Comparison of ENCODE assay signal across 1 cellular context in genomic region chr17:22310717-22311686, GRCh38.
TF ChIP-seq lines count a peak whose summit lies in the region.

No MANE protein-coding gene starts in this region.

TF ChIP-seq in K562, 482 proteins besides CTCF, POLR2A, EP300 and RAD21 (continued from another document):
- TF ChIP-seq FOXP1 (CRISPR knock-in tag; IDR thresholded peaks at IDR 0.05) (no peak), BHLHE40 (IDR thresholded peaks at IDR 0.05; ENCODE audit: low read length) (no peak), KHSRP (IDR thresholded peaks at IDR 0.05) (no peak), CXXC5 (CRISPR knock-in tag; IDR thresholded peaks at IDR 0.05) (no peak), FOXA1 (IDR thresholded peaks at IDR 0.05; ENCODE audit: borderline replicate concordance) (no peak), HIVEP1 (CRISPR knock-in tag; IDR thresholded peaks at IDR 0.05) (no peak), PHF20 (IDR thresholded peaks at IDR 0.05; ENCODE audit: partially characterized antibody) (no peak), NFYB (IDR thresholded peaks at IDR 0.05; ENCODE audit: extremely low read depth, insufficient read length) (peak; percentile 55), NR4A1 (CRISPR knock-in tag; IDR thresholded peaks at IDR 0.05) (no peak), NR4A1 (tag; IDR thresholded peaks at IDR 0.05) (no peak), PRMT5 (CRISPR knock-in tag; IDR thresholded peaks at IDR 0.05) (no peak), TBL1XR1 (IDR thresholded peaks at IDR 0.05; ENCODE audit: low read length in 2 of 2) (no peak), ZNF217 (CRISPR knock-in tag; IDR thresholded peaks at IDR 0.05) (no peak), SP2 (IDR thresholded peaks at IDR 0.05; ENCODE audit: extremely low read depth, low read depth, low read length, poor library complexity, severe bottlenecking) (peak; percentile 57), SMC3 (conservative IDR thresholded peaks at IDR 0.05; ENCODE audit: insufficient read depth, low read depth, low read length) (0 out of 2 replicates have a peak, but pooled peaks have one; percentile 10)
